ENCODE assay signal across 8 cellular contexts in the genomic region with DNA sequence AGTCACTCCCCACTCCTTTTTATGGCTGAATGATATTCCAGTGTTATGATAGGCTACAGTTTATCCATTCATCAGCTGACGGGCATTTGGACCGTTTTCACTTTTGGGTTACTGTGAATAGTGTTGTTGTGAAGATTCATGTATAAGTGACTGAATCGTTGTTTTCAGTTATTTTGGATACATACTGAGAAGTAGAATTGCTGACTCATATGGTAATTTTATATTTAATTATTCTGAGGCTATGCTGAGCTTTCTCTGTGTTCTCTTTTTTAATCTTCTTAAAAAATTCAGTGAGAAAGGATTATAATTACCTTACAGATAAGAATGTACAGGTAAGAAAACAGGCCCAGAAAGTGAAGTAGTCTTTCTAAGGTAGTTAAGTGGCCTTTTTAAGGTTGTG.
"Had no signal": no experiment of that assay in that cellular context is flagged by ENCODE, and none has a peak within 500 bp of the region (broad histone marks: within the 10 kb centered on the region; RNA-seq: fewer than 3 reads in every experiment).

No MANE protein-coding gene starts in this region.

- H3K4me2 ChIP-seq: GM23338, KMS-11 had no signal

- H3K4me1 Mint-ChIP-seq: GM23338, H9 had no signal

- FAIRE-seq: H1, H54, HTR-8/SVneo had no signal

- H3K4me3 ChIP-seq: GM23338 had no signal

- H2AFZ ChIP-seq: GM23338 had no signal

- H3K9me3 Mint-ChIP-seq: GM23338, H9 had no signal

- DNase-seq: H9, HCEC 1CT, KBM-7 had no signal

- ATAC-seq: GM23338 had no signal

- H3K27ac Mint-ChIP-seq: GM23338, H9 had no signal

- H3K4me3 Mint-ChIP-seq: GM23338, H9 had no signal

- H3K9ac ChIP-seq: KMS-11 had no signal

- H3K27ac ChIP-seq: KMS-11 had no signal
